Comparison of ENCODE assay signal across 8 cellular contexts in genomic region chr12:32896438-32897275, GRCh38. TPM values are rescaled to one million over a fixed set of nuclear protein-coding genes. Genes with fewer than 3 reads are reported as not detected.
DNase-seq lines count a peak whose midpoint lies in the region; ATAC-seq and TF ChIP-seq lines count a peak whose summit lies in the region.

PKP2 (minus strand) TSS chr12:32896777; CDS start chr12:32896731, 46 bp downstream.

- H3K36me3 ChIP-seq in BJ (ENCODE audit: control insufficient read depth, insufficient read depth, low read length) (no peaks in the 10 kb centered on the region), spleen (no peaks in the 10 kb centered on the region)

- H3K9me3 ChIP-seq in spleen: no peaks in the 10 kb centered on the region

- CTCF ChIA-PET in BJ (lab: Yijun Ruan, JAX): no interaction called here
- CTCF ChIA-PET in RWPE1 (lab: Yijun Ruan, JAX): interaction anchor here (0.5 to 1.0 kb wide), 4 partner anchors 14 to 602 kb away, joined by 3 to 6 read pairs (median 3); partner anchors contain the start of gene YARS2

- H3K4me3 ChIP-seq in BJ (ENCODE audit: low read depth, low read length) (peak within 1 kb of the TSS; percentile 6), spleen (peak within 1 kb of the TSS; percentile 39 to 82 (median 52))

- H3K27me3 ChIP-seq in BJ (ENCODE audit: control insufficient read depth, insufficient read depth, low read length) (peaks cover 14% of the 10 kb centered on the region), spleen (replicated peaks in 1 of 7) (peaks cover 0 to 55% (median 14%) of the 10 kb centered on the region in 7 donors)

- peak within 1 kb of the TSS; percentile 93 for H3K27ac ChIP-seq in RWPE1
- peak within 1 kb of the TSS in 5 of 8 donors; percentile 48 to 73 (median 51) for H3K27ac ChIP-seq in spleen

- ATAC-seq in GM19351 (IDR thresholded peaks at IDR 0.05; ENCODE audit: unreplicated experiment): peak; percentile 57
- peak; percentile 47 for ATAC-seq in HG03565 (IDR thresholded peaks at IDR 0.05; ENCODE audit: unreplicated experiment)
- no peak for ATAC-seq in central memory CD8-positive, alpha-beta T cell (replicated peaks; ENCODE audit: extremely low read depth, poor library complexity, severe bottlenecking)

- H3K4me3 Mint-ChIP-seq in central memory CD8-positive, alpha-beta T cell: peak within 1 kb of the TSS; percentile 72

- intact Hi-C loops in spleen (cut with DNase I; ENCODE audit: low total_unique reads): no loop called here

- peaks cover 82% of the 10 kb centered on the region for H3K27me3 Mint-ChIP-seq in central memory CD8-positive, alpha-beta T cell

- TF ChIP-seq POLR2A in spleen (IDR thresholded peaks at IDR 0.05): no peak

- TF ChIP-seq CTCF in BJ (IDR thresholded peaks at IDR 0.05; ENCODE audit: insufficient read depth, low read depth, low read length): no peak
- no peak for TF ChIP-seq CTCF in RWPE1 (conservative IDR thresholded peaks at IDR 0.05; ENCODE audit: low read depth)
- TF ChIP-seq CTCF in spleen (IDR thresholded peaks at IDR 0.05 in 8 of 11, conservative IDR thresholded peaks at IDR 0.05 in 3 of 11): no peak

- POLR2A ChIA-PET in BJ (lab: Charles Lee) (no interaction called here), RWPE1 (lab: Yijun Ruan, JAX; ENCODE audit: low non-redundant PET) (interaction anchor here (0.6 kb wide), 1 partner anchor 1137 kb away, joined by 3 read pairs; no protein-coding TSS in a partner anchor)

- H3K9me3 Mint-ChIP-seq in central memory CD8-positive, alpha-beta T cell: no peaks in the 10 kb centered on the region

- no peaks in the 10 kb centered on the region for H3K36me3 Mint-ChIP-seq in central memory CD8-positive, alpha-beta T cell (ENCODE audit: insufficient read depth)

- 1% methylated on average over 26 to 94 of the region's 94 CpGs for WGBS in spleen, 5 donors

- peaks cover 0 to 51% (median 28%) of the 10 kb centered on the region in 6 donors for H3K4me1 ChIP-seq in spleen

- no peak within 1 kb of the TSS for H3K27ac Mint-ChIP-seq in central memory CD8-positive, alpha-beta T cell (ENCODE audit: low read depth)

- DNase-seq in BJ (ENCODE audit: low read depth) (no peak), RWPE1 (ENCODE audit: low spot score) (peak; percentile 94), kidney glomerular epithelial cell (lab: John Stamatoyannopoulos, UW) (peak; percentile 77), spleen (peak; percentile 85), hepatic stellate cell (ENCODE audit: low spot score) (no peak)
- no peak for DNase-seq in central memory CD8-positive, alpha-beta T cell (ENCODE audit: low spot score in 2 of 2)

- peaks cover 16% of the 10 kb centered on the region for H3K4me1 Mint-ChIP-seq in central memory CD8-positive, alpha-beta T cell

RNA-seq across cellular contexts. Expression of gene PKP2, which starts in this region (rescaled TPM):
- polyA plus RNA-seq in BJ (2011; rRNA removed) (0.04 TPM in 2 replicates), spleen (1 to 10 TPM; 1.5 to 3.5 (median 1.8) TPM)
- not detected in 2 replicates for polyA minus RNA-seq in BJ (2011; rRNA and poly(A)+ RNA removed)
- 10 to 100 TPM in 1 of 7 donors, 1 to 10 TPM in 6; 2.6 to 10.8 (median 3.5) TPM for total RNA-seq in spleen

Comparison
In these comparisons a context has a peak if more than half of its experiments do, and no peak if none do; other contexts are left out.
1. DNase-seq: peak in RWPE1 (single experiment), kidney glomerular epithelial cell (single experiment) and spleen (single experiment); none in BJ (single experiment), central memory CD8-positive, alpha-beta T cell (0 of 2) and hepatic stellate cell (single experiment).